18 cellular contexts compared by ENCODE assay signal in the genomic region with DNA sequence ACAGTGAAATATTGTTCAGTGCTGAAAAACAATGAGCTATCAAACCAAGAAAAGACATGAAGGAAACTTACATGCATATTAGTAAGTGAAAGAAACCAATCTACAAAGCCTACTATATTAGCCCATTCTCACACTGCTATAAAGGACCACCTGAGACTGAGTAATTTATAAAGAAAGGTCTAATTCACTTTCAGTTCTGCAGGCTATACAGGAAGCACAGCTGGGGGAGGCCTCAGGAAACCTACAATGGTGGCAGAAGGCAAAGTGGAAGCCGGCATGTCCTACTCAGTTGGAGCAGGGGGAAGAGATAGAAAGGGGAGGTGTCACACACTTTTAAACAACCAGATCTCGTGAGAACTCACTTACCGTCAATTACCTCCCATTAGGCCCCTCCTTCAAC.
DNase-seq lines count a peak whose midpoint lies in the region; ATAC-seq, FAIRE-seq and TF ChIP-seq lines count a peak whose summit lies in the region.
"Had no signal": no experiment of that assay in that cellular context is flagged by ENCODE, and none has a peak within 500 bp of the region (broad histone marks: within the 10 kb centered on the region; RNA-seq: fewer than 3 reads in every experiment).

No MANE protein-coding gene starts in this region.

- WGBS in HepG2 (ENCODE audit: low lambda C conversion rate), result 16% methylated on average over 3 of the region's 3 CpGs

- H3K27me3 ChIP-seq in OCI-LY3 (ENCODE audit: low read depth, low read length), result no peaks in the 10 kb centered on the region
- no peaks in the 10 kb centered on the region; a peak in 1 of 5 replicates for H3K27me3 ChIP-seq in HepG2 (ENCODE audit: control insufficient read depth in 1 of 2, insufficient read depth in 2 of 2, low read length in 2 of 2)

- intact Hi-C loops in activated T-helper 2 cell treated with anti-CD3 and anti-CD28 coated beads, Interferon-gamma antibody, Interleukin-2, Interleukin-4, amounts not matched to agents 10 μg/mL and 5 μg/mL and 100 μg/mL, durations not matched to agents 14 hours and 24 hours and 36 hours (cut with micrococcal nuclease), result no loop called here
- intact Hi-C loops in HepG2 (cut with micrococcal nuclease; ENCODE audit: unreplicated experiment), result no loop called here
- intact Hi-C loops in activated CD8-positive, alpha-beta T cell treated with anti-CD3 and anti-CD28 coated beads for 36 hours (cut with micrococcal nuclease), result no loop called here

- H4K20me1 ChIP-seq in OCI-LY3 (ENCODE audit: insufficient read depth, low read length) (no peaks in the 10 kb centered on the region), HepG2 (ENCODE audit: insufficient read depth, low read length) (no peaks in the 10 kb centered on the region)

- H3K9me3 ChIP-seq in OCI-LY3 (ENCODE audit: insufficient read depth, low read length), result no peaks in the 10 kb centered on the region
- no peaks in the 10 kb centered on the region for H3K9me3 ChIP-seq in HepG2 (ENCODE audit: low read length)

- H3K9ac ChIP-seq in OCI-LY3 (ENCODE audit: low read length), result no peak overlapping the region
- H3K9ac ChIP-seq in HepG2 (ENCODE audit: insufficient read depth, low read depth, low read length), result no peak overlapping the region

- TF ChIP-seq CTCF in GM12865 (IDR thresholded peaks at IDR 0.05; ENCODE audit: insufficient read depth, low read depth, low read length, missing control alignments) (no peak), OCI-LY3 (IDR thresholded peaks at IDR 0.05; ENCODE audit: low read depth, low read length) (no peak), HepG2 (CRISPR knock-in tag; IDR thresholded peaks at IDR 0.05) (no peak)
- no peak for TF ChIP-seq CTCF in activated CD8-positive, alpha-beta T cell treated with anti-CD3 and anti-CD28 coated beads for 36 hours (IDR thresholded peaks at IDR 0.05)

- TF ChIP-seq RAD21 in HepG2 (CRISPR knock-in tag; IDR thresholded peaks at IDR 0.05), result no peak

- no peak overlapping the region for H3K4me3 Mint-ChIP-seq in activated T-helper 2 cell treated with anti-CD3 and anti-CD28 coated beads, Interferon-gamma antibody, Interleukin-2, Interleukin-4, amounts not matched to agents 10 μg/mL and 5 μg/mL and 100 μg/mL, durations not matched to agents 14 hours and 24 hours and 36 hours (ENCODE audit: low read depth)
- H3K4me3 Mint-ChIP-seq in activated CD8-positive, alpha-beta T cell treated with anti-CD3 and anti-CD28 coated beads for 36 hours, result no peak overlapping the region
- H3K4me3 Mint-ChIP-seq: CD14-positive monocyte; CD8-positive, alpha-beta T cell; H9 had no signal

- POLR2A ChIA-PET in HepG2 (lab: Yijun Ruan, JAX), result no interaction called here
- POLR2A ChIA-PET in activated CD8-positive, alpha-beta T cell treated with anti-CD3 and anti-CD28 coated beads for 36 hours (lab: Charles Lee), result no interaction called here

- no peaks in the 10 kb centered on the region for H3K27me3 Mint-ChIP-seq in activated T-helper 2 cell treated with anti-CD3 and anti-CD28 coated beads, Interferon-gamma antibody, Interleukin-2, Interleukin-4, amounts not matched to agents 10 μg/mL and 5 μg/mL and 100 μg/mL, durations not matched to agents 14 hours and 24 hours and 36 hours (ENCODE audit: low read depth)
- H3K27me3 Mint-ChIP-seq in activated CD8-positive, alpha-beta T cell treated with anti-CD3 and anti-CD28 coated beads for 36 hours, result no peaks in the 10 kb centered on the region

- H3K79me2 ChIP-seq in OCI-LY3 (ENCODE audit: low read length) (no peaks in the 10 kb centered on the region), HepG2 (ENCODE audit: insufficient read depth, low read length) (no peaks in the 10 kb centered on the region)

- BruUV-seq in HepG2 (replicated peaks; lab: Mats Ljungman, UMichigan), result no TSS peak

- H3K4me2 ChIP-seq in OCI-LY3 (ENCODE audit: low read length), result no peak overlapping the region
- no peak overlapping the region for H3K4me2 ChIP-seq in HepG2 (ENCODE audit: low read depth, low read length)

- TF ChIP-seq EP300 in HepG2 (IDR thresholded peaks at IDR 0.05; ENCODE audit: low read depth in 2 of 2, low read length in 2 of 2) (no peak), HepG2 (CRISPR knock-in tag; IDR thresholded peaks at IDR 0.05; ENCODE audit: borderline replicate concordance) (no peak)

- no peaks in the 10 kb centered on the region for H3K36me3 Mint-ChIP-seq in activated T-helper 2 cell treated with anti-CD3 and anti-CD28 coated beads, Interferon-gamma antibody, Interleukin-2, Interleukin-4, amounts not matched to agents 10 μg/mL and 5 μg/mL and 100 μg/mL, durations not matched to agents 14 hours and 24 hours and 36 hours (ENCODE audit: low read depth)
- no peaks in the 10 kb centered on the region for H3K36me3 Mint-ChIP-seq in activated CD8-positive, alpha-beta T cell treated with anti-CD3 and anti-CD28 coated beads for 36 hours (ENCODE audit: low read depth)
- H3K36me3 Mint-ChIP-seq: CD14-positive monocyte; CD8-positive, alpha-beta T cell had no signal

- peak overlapping the region; percentile 0; the same call in 1 of the 2 replicates for H2AFZ ChIP-seq in OCI-LY3 (ENCODE audit: low read depth, low read length)
- no peak overlapping the region for H2AFZ ChIP-seq in HepG2 (ENCODE audit: low read length)

- in situ Hi-C loops in HepG2 (cut with HindIII; ENCODE audit: extremely low pct_ligation_motif_present, low pct_unique_long_range_greater_than_20kb), result no loop called here

- H3K9me3 Mint-ChIP-seq in activated T-helper 2 cell treated with anti-CD3 and anti-CD28 coated beads, Interferon-gamma antibody, Interleukin-2, Interleukin-4, amounts not matched to agents 10 μg/mL and 5 μg/mL and 100 μg/mL, durations not matched to agents 14 hours and 24 hours and 36 hours, result no peaks in the 10 kb centered on the region
- no peaks in the 10 kb centered on the region for H3K9me3 Mint-ChIP-seq in activated CD8-positive, alpha-beta T cell treated with anti-CD3 and anti-CD28 coated beads for 36 hours
- H3K9me3 Mint-ChIP-seq: CD8-positive, alpha-beta T cell had no signal

- DNase-seq in GM12865 (ENCODE audit: low read depth) (peak; percentile 14), NCI-H2107 (lab: John Stamatoyannopoulos, UW) (no peak), HepG2 (ENCODE audit: low spot score) (no peak)
- no peak for DNase-seq in activated T-helper 2 cell treated with anti-CD3 and anti-CD28 coated beads, Interferon-gamma antibody, Interleukin-2, Interleukin-4, amounts not matched to agents 10 μg/mL and 5 μg/mL and 100 μg/mL, durations not matched to agents 14 hours and 24 hours and 36 hours (ENCODE audit: low spot score)
- DNase-seq in activated CD8-positive, alpha-beta T cell treated with anti-CD3 and anti-CD28 coated beads for 36 hours, result no peak
- DNase-seq: CD8-positive, alpha-beta T cell; COR-L47; DMS153; DMS79 treated with DMSO at 0.1 percent for 48 hours; EL; GOT3; H9 had no signal

- peak; percentile 43 for ATAC-seq in GM19351 (IDR thresholded peaks at IDR 0.05; ENCODE audit: unreplicated experiment)
- peak; percentile 65 for ATAC-seq in HG02885 (IDR thresholded peaks at IDR 0.05; ENCODE audit: poor library complexity, unreplicated experiment)
- no peak for ATAC-seq in HepG2
- ATAC-seq in activated CD8-positive, alpha-beta T cell treated with anti-CD3 and anti-CD28 coated beads for 36 hours, result no peak
- ATAC-seq: CD8-positive, alpha-beta T cell had no signal

- H3K27ac ChIP-seq in OCI-LY3 (ENCODE audit: low read length) (no peak overlapping the region), HepG2 (ENCODE audit: extremely low read length, insufficient read depth, low read length) (no peak overlapping the region)
- H3K27ac ChIP-seq: 22Rv1 had no signal

- no peak for FAIRE-seq in HepG2 (lab: Jason Lieb, UNC)
- FAIRE-seq: G401.6 had no signal

- H3K4me3 ChIP-seq in GM12865 (ENCODE audit: low read depth, low read length), result no peak overlapping the region
- no peak overlapping the region for H3K4me3 ChIP-seq in OCI-LY3 (ENCODE audit: low read length)
- no peak overlapping the region for H3K4me3 ChIP-seq in HepG2 (replicated peaks in 1 of 3; ENCODE audit: insufficient read depth in 1 of 3, low read depth in 2 of 3, low read length in 3 of 3)

- H3K27ac Mint-ChIP-seq in activated T-helper 2 cell treated with anti-CD3 and anti-CD28 coated beads, Interferon-gamma antibody, Interleukin-2, Interleukin-4, amounts not matched to agents 10 μg/mL and 5 μg/mL and 100 μg/mL, durations not matched to agents 14 hours and 24 hours and 36 hours, result no peak overlapping the region
- no peak overlapping the region for H3K27ac Mint-ChIP-seq in activated CD8-positive, alpha-beta T cell treated with anti-CD3 and anti-CD28 coated beads for 36 hours
- H3K27ac Mint-ChIP-seq: CD14-positive monocyte; CD8-positive, alpha-beta T cell; H9 had no signal

- CTCF ChIA-PET in HepG2 (lab: Yijun Ruan, JAX; ENCODE audit: low intra/inter-chr PET ratio, low total read pairs), result no interaction called here
- CTCF ChIA-PET in activated CD8-positive, alpha-beta T cell treated with anti-CD3 and anti-CD28 coated beads for 36 hours (lab: Charles Lee), result interaction anchor here (0.6 kb wide), 1 partner anchor 9 kb away, joined by 3 read pairs; no protein-coding TSS in a partner anchor

- no peak for TF ChIP-seq POLR2A in HepG2 (IDR thresholded peaks at IDR 0.05; ENCODE audit: insufficient read depth in 1 of 2, low read depth in 2 of 2, low read length in 2 of 2)

- H3K4me1 ChIP-seq in OCI-LY3 (ENCODE audit: low read length), result no peaks in the 10 kb centered on the region; the same call in 1 of the 2 replicates
- H3K4me1 ChIP-seq in HepG2 (ENCODE audit: insufficient read depth, low read length), result no peaks in the 10 kb centered on the region

- H3K4me1 Mint-ChIP-seq in activated T-helper 2 cell treated with anti-CD3 and anti-CD28 coated beads, Interferon-gamma antibody, Interleukin-2, Interleukin-4, amounts not matched to agents 10 μg/mL and 5 μg/mL and 100 μg/mL, durations not matched to agents 14 hours and 24 hours and 36 hours (ENCODE audit: low read depth), result no peaks in the 10 kb centered on the region
- H3K4me1 Mint-ChIP-seq in activated CD8-positive, alpha-beta T cell treated with anti-CD3 and anti-CD28 coated beads for 36 hours (ENCODE audit: low read depth), result no peaks in the 10 kb centered on the region
- H3K4me1 Mint-ChIP-seq: CD14-positive monocyte had no signal

- no peaks in the 10 kb centered on the region for H3K36me3 ChIP-seq in OCI-LY3 (replicated peaks; ENCODE audit: low read depth, low read length)
- H3K36me3 ChIP-seq in HepG2 (replicated peaks in 1 of 2; ENCODE audit: control insufficient read depth in 1 of 2, insufficient read depth in 2 of 2, low read length in 2 of 2), result no peaks in the 10 kb centered on the region

TF ChIP-seq in HepG2, 621 proteins besides CTCF, POLR2A, EP300 and RAD21 (continues in another document):
- TF ChIP-seq ZNF274 (CRISPR knock-in tag; IDR thresholded peaks at IDR 0.05) (no peak), SNAPC2 (CRISPR knock-in tag; IDR thresholded peaks at IDR 0.05) (no peak), THAP11 (CRISPR knock-in tag; IDR thresholded peaks at IDR 0.05) (no peak), TCF12 (IDR thresholded peaks at IDR 0.05) (no peak), TCF12 (CRISPR knock-in tag; IDR thresholded peaks at IDR 0.05) (no peak), POGZ (CRISPR knock-in tag; IDR thresholded peaks at IDR 0.05) (no peak), HMG20A (CRISPR knock-in tag; IDR thresholded peaks at IDR 0.05; ENCODE audit: borderline replicate concordance) (no peak), KDM5A (IDR thresholded peaks at IDR 0.05; ENCODE audit: borderline replicate concordance, low read length) (no peak), ZBTB1 (CRISPR knock-in tag; IDR thresholded peaks at IDR 0.05; ENCODE audit: borderline replicate concordance) (no peak)

Comparison
In these comparisons a context has a peak if more than half of its experiments do, and no peak if none do; other contexts are left out.
1. ATAC-seq: peak in GM19351 (single experiment) and HG02885 (single experiment); none in HepG2 (single experiment) and activated CD8-positive, alpha-beta T cell treated with anti-CD3 and anti-CD28 coated beads for 36 hours (single experiment).